ENCODE assay signal across 19 cellular contexts in the genomic region with DNA sequence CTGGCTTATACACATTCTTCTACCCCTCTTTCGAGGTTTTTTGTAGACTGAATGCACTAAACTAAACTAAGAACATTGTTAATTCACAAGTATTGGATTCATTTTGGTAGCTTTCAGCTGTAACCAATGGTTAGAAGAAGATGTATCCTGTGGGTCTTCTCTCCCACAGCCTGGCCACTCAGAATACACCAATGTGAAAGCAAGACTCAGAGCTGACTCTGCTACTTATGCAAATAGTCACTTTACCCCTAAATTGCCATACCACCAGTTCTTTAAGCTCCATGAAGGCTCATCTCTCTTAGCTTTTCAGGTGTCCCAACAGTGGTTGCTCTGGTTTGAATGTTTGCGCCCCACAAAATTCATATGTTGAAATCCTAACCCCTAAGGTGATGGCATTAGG.
DNase-seq lines count a peak whose midpoint lies in the region; ATAC-seq and FAIRE-seq lines count a peak whose summit lies in the region.
"Had no signal": no experiment of that assay in that cellular context is flagged by ENCODE, and none has a peak within 500 bp of the region (broad histone marks: within the 10 kb centered on the region; RNA-seq: fewer than 3 reads in every experiment).

No MANE protein-coding gene starts in this region.

- no peak for DNase-seq in GM19239 (ENCODE audit: insufficient read length, low spot score)
- no peak for DNase-seq in NCI-H2196 (lab: John Stamatoyannopoulos, UW; ENCODE audit: unreplicated experiment)
- no peak for DNase-seq in cortex of kidney (lab: John Stamatoyannopoulos, UW)
- no peak for DNase-seq in Right ventricle myocardium superior
- DNase-seq: AML-193; Calu3; CD4-positive, alpha-beta T cell; DMS79 treated with DMSO at 0.1 percent for 48 hours; GF-D8; HCEC 1CT; Kasumi-1; KG1 had no signal

- intact Hi-C loops in Right ventricle myocardium superior (cut with DNase I), result no loop called here

- FAIRE-seq in GM19239 (lab: Jason Lieb, UNC), result peak; percentile 40
- FAIRE-seq: A204.1, H54, HepG2 had no signal

- ATAC-seq in HG02763 (IDR thresholded peaks at IDR 0.05; ENCODE audit: unreplicated experiment), result peak; percentile 47
- ATAC-seq in HG03354 (IDR thresholded peaks at IDR 0.05; ENCODE audit: poor library complexity, severe bottlenecking, unreplicated experiment), result peak; percentile 47
- no peak for ATAC-seq in HG03457 (IDR thresholded peaks at IDR 0.05; ENCODE audit: unreplicated experiment)
- no peak for ATAC-seq in Right ventricle myocardium superior (ENCODE audit: poor library complexity)
- ATAC-seq: GM23338, HepG2 had no signal

Comparison
In these comparisons a context has a peak if more than half of its experiments do, and no peak if none do; other contexts are left out.
1. ATAC-seq: peak in HG02763 (single experiment) and HG03354 (single experiment); none in HG03457 (single experiment) and Right ventricle myocardium superior (single experiment).